ENCODE assay signal across 2 cellular contexts in genomic region chr16:21306712-21307111, GRCh38. TPM values are rescaled to one million over a fixed set of nuclear protein-coding genes. Genes with fewer than 3 reads are reported as not detected.
"Had no signal": no experiment of that assay in that cellular context is flagged by ENCODE, and none has a peak within 500 bp of the region (broad histone marks: within the 10 kb centered on the region; RNA-seq: fewer than 3 reads in every experiment).

No MANE protein-coding gene starts in this region.

RNA-seq across cellular contexts. Expression of gene CRYM, which starts 28.6 kb away (rescaled TPM):
- total RNA-seq: M059J, NCI-H460 had no signal
